ENCODE assay signal across 8 cellular contexts in the genomic region with DNA sequence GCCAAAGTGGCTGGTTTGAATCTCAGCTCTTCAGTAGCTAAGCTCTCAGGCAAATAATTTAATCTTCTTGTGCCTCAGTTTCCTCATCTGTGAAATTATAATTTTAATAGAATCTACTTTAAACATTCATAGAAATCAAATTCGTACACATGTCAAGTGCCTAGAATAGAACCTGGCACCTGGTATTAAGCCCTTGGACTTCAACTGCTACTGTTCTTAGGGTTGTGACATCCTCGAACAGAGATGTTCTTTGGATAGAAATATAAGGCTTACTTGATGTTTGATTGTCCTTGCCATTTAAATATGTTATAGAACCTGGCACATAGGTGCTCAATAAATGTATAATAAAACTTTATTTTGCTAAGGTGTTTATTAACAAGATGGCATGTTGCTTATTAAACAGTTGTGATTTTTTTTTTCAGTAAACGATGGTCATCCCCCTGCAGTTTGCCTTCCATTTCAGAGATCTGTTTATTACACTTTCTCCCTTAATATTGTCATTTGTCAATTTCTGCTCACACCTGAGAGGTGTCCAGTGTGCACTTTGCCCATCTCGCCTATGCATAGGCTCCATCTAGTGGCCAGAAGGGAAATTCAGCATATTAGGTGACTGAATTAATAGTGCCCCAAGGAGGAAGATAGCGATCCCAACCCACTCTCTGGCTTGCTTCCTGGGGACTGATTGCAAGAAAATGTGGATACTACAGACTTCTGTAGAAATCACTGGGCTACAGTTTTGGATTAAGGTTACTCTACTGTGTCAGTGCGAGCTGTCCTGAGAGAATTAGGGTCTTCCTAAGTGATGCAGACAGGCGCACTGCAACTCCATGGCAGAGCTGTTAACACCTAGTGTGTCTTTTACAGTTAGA. TPM values are rescaled to one million over a fixed set of nuclear protein-coding genes. Genes with fewer than 3 reads are reported as not detected.
DNase-seq lines count a peak whose midpoint lies in the region; ATAC-seq and TF ChIP-seq lines count a peak whose summit lies in the region.

No MANE protein-coding gene starts in this region.

- H3K4me3 Mint-ChIP-seq in activated T-cell treated with anti-CD3 and anti-CD28 coated beads, Interleukin-2, amount 50 U/mL, for 4 hours = no peak overlapping the region

- H3K4me3 ChIP-seq in coronary artery = no peak overlapping the region

- H3K27ac ChIP-seq in coronary artery = no peak overlapping the region

- peak; percentile 54 to 55 for ATAC-seq in activated T-cell treated with anti-CD3 and anti-CD28 coated beads, Interleukin-2, amount 50 U/mL, for 4 hours
- ATAC-seq in GM21381 (IDR thresholded peaks at IDR 0.05; ENCODE audit: unreplicated experiment) = peak; percentile 92
- peak; percentile 86 for ATAC-seq in HG03565 (IDR thresholded peaks at IDR 0.05; ENCODE audit: unreplicated experiment)

- H3K27me3 Mint-ChIP-seq in activated T-cell treated with anti-CD3 and anti-CD28 coated beads, Interleukin-2, amount 50 U/mL, for 4 hours (ENCODE audit: low read depth) = peaks cover 13% of the 10 kb centered on the region

- H3K4me1 Mint-ChIP-seq in activated T-cell treated with anti-CD3 and anti-CD28 coated beads, Interleukin-2, amount 50 U/mL, for 4 hours (ENCODE audit: low read depth) = peaks cover 34% of the 10 kb centered on the region

- H3K9me3 Mint-ChIP-seq in activated T-cell treated with anti-CD3 and anti-CD28 coated beads, Interleukin-2, amount 50 U/mL, for 4 hours = no peaks in the 10 kb centered on the region

- no peak for DNase-seq in activated T-cell treated with anti-CD3 and anti-CD28 coated beads, Interleukin-2, amount 50 U/mL, for 4 hours
- no peak for DNase-seq in activated T-cell treated with anti-CD3 and anti-CD28 coated beads, Interleukin-2, amount 50 U/mL, for 1 hour
- DNase-seq in RKO (ENCODE audit: low spot score) (peak; percentile 60), coronary artery (ENCODE audit: low spot score) (no peak), medulla oblongata (ENCODE audit: extremely low spot score) (peak; percentile 70), T1000 (lab: John Stamatoyannopoulos, UW) (no peak)

- peaks cover 3% of the 10 kb centered on the region for H3K36me3 Mint-ChIP-seq in activated T-cell treated with anti-CD3 and anti-CD28 coated beads, Interleukin-2, amount 50 U/mL, for 4 hours (ENCODE audit: insufficient read depth)

- peak; percentile 57 for TF ChIP-seq CTCF in coronary artery (IDR thresholded peaks at IDR 0.05)

RNA-seq across cellular contexts. Expression of gene IGF1R, which starts 10.7 kb away (rescaled TPM):
- total RNA-seq in activated T-cell treated with anti-CD3 and anti-CD28 coated beads, Interleukin-2, amount 50 U/mL, for 4 hours = 10 to 100 TPM; 16.7 to 28.6 (median 25.1) TPM

Comparison
In these comparisons a context has a peak if more than half of its experiments do, and no peak if none do; other contexts are left out.
1. DNase-seq: peak in RKO (single experiment) and medulla oblongata (single experiment); none in activated T-cell treated with anti-CD3 and anti-CD28 coated beads, Interleukin-2, amount 50 U/mL, for 4 hours (single experiment), activated T-cell treated with anti-CD3 and anti-CD28 coated beads, Interleukin-2, amount 50 U/mL, for 1 hour (single experiment), coronary artery (single experiment) and T1000 (single experiment).
2. Peak in every context shown above with its lines, with median percentiles within 50 percentile points of each other: ATAC-seq.